In genomic region chr7:42911482-42912447, GRCh38 we compare ENCODE assay signal across 1 cellular context.
TF ChIP-seq lines count a peak whose summit lies in the region.

Gene C7orf25, minus strand, starts transcription at chr7:42912070. Its CDS starts 1,170 bp downstream, at chr7:42910900.

TF ChIP-seq in K562, 482 proteins besides CTCF, POLR2A, EP300 and RAD21 (continued from another document and continues in another):
- no peak for TF ChIP-seq FOXK1 (CRISPR knock-in tag; IDR thresholded peaks at IDR 0.05; ENCODE audit: borderline replicate concordance)
- TF ChIP-seq ZNF3 (CRISPR knock-in tag; IDR thresholded peaks at IDR 0.05): no peak
- no peak for TF ChIP-seq GTF2A2 (tag; IDR thresholded peaks at IDR 0.05)
- TF ChIP-seq E2F6 (IDR thresholded peaks at IDR 0.05; ENCODE audit: borderline replicate concordance in 1 of 2, extremely low read depth in 1 of 2, insufficient read depth in 1 of 2, insufficient read length in 1 of 2, low read depth in 1 of 2, low read length in 1 of 2, poor library complexity in 1 of 2, severe bottlenecking in 1 of 2): peak; percentile 66 to 89
- TF ChIP-seq HNRNPUL1 (IDR thresholded peaks at IDR 0.05; ENCODE audit: low read length): no peak
- TF ChIP-seq MAZ (CRISPR knock-in tag; conservative IDR thresholded peaks at IDR 0.05 in 1 of 2, IDR thresholded peaks at IDR 0.05 in 1 of 2): peak; percentile 98
- no peak for TF ChIP-seq ASH1L (IDR thresholded peaks at IDR 0.05; ENCODE audit: borderline replicate concordance, low read depth, partially characterized antibody)
- TF ChIP-seq U2AF2 (optimal IDR thresholded peaks at IDR 0.05; ENCODE audit: low read depth, low read length): no peak
- 0 out of 2 replicates have a peak, but pooled peaks have one; percentile 54 for TF ChIP-seq CHD2 (IDR thresholded peaks at IDR 0.05; ENCODE audit: low read depth, low read length)
- no peak for TF ChIP-seq BACH1 (tag; IDR thresholded peaks at IDR 0.05)
- TF ChIP-seq ARNT (IDR thresholded peaks at IDR 0.05): no peak
- TF ChIP-seq ZNF584 (CRISPR knock-in tag; IDR thresholded peaks at IDR 0.05; ENCODE audit: low read depth): 0 out of 2 replicates have a peak, but pooled peaks have one; percentile 32
- no peak for TF ChIP-seq RHOXF2B (CRISPR knock-in tag; conservative IDR thresholded peaks at IDR 0.05)
- TF ChIP-seq SOX6 (IDR thresholded peaks at IDR 0.05): 0 out of 2 replicates have a peak, but pooled peaks have one; percentile 59
- TF ChIP-seq E2F4 (CRISPR knock-in tag; IDR thresholded peaks at IDR 0.05; ENCODE audit: low read depth): peak; percentile 48; the same call in 1 of the 2 replicates
- no peak for TF ChIP-seq DDX20 (tag; IDR thresholded peaks at IDR 0.05; ENCODE audit: low read depth)
- peak; percentile 59; the same call in 1 of the 2 replicates for TF ChIP-seq SIN3B (IDR thresholded peaks at IDR 0.05; ENCODE audit: low read depth)
- no peak for TF ChIP-seq SNRNP70 (optimal IDR thresholded peaks at IDR 0.05; ENCODE audit: low read depth, low read length)
- peak; percentile 87 for TF ChIP-seq ZBTB40 (IDR thresholded peaks at IDR 0.05)
- TF ChIP-seq ZBTB40 (CRISPR knock-in tag; IDR thresholded peaks at IDR 0.05): no peak
- TF ChIP-seq SMARCE1 (IDR thresholded peaks at IDR 0.05): no peak
- TF ChIP-seq ZNF695 (CRISPR knock-in tag; IDR thresholded peaks at IDR 0.05): no peak
- TF ChIP-seq SETDB1 (IDR thresholded peaks at IDR 0.05; ENCODE audit: low read length): no peak
- TF ChIP-seq ZBTB8A (IDR thresholded peaks at IDR 0.05; ENCODE audit: partially characterized antibody): no peak
- TF ChIP-seq MYC (IDR thresholded peaks at IDR 0.05; ENCODE audit: low read depth, low read length): peak; percentile 49
- TF ChIP-seq MYC (CRISPR knock-in tag; IDR thresholded peaks at IDR 0.05; ENCODE audit: borderline replicate concordance, low read depth): no peak
- TF ChIP-seq GABPB2 (CRISPR knock-in tag; conservative IDR thresholded peaks at IDR 0.05): no peak
- TF ChIP-seq FOXM1 (IDR thresholded peaks at IDR 0.05; ENCODE audit: low read depth): no peak
- TF ChIP-seq FOXM1 (CRISPR knock-in tag; IDR thresholded peaks at IDR 0.05; ENCODE audit: low read depth): no peak
- no peak for TF ChIP-seq BRCA1 (IDR thresholded peaks at IDR 0.05)
- no peak for TF ChIP-seq BRCA1 (CRISPR knock-in tag; IDR thresholded peaks at IDR 0.05)
- no peak for TF ChIP-seq PYGO2 (tag; IDR thresholded peaks at IDR 0.05)
- TF ChIP-seq ARID3B (CRISPR knock-in tag; IDR thresholded peaks at IDR 0.05; ENCODE audit: borderline replicate concordance): no peak
- peak; percentile 92 for TF ChIP-seq MAX (CRISPR knock-in tag; IDR thresholded peaks at IDR 0.05)
- TF ChIP-seq JUNB (CRISPR knock-in tag; conservative IDR thresholded peaks at IDR 0.05): no peak
- peak; percentile 29; the same call in 1 of the 2 replicates for TF ChIP-seq FOSL1 (tag; conservative IDR thresholded peaks at IDR 0.05)
- TF ChIP-seq CHD4 (IDR thresholded peaks at IDR 0.05; ENCODE audit: insufficient read depth, insufficient replicate concordance, low read depth, low read length, poor library complexity, severe bottlenecking): no peak
- TF ChIP-seq RBM17 (IDR thresholded peaks at IDR 0.05; ENCODE audit: borderline replicate concordance, low read depth, low read length): no peak
- TF ChIP-seq ZBTB26 (CRISPR knock-in tag; IDR thresholded peaks at IDR 0.05): no peak
- TF ChIP-seq RUNX1 (IDR thresholded peaks at IDR 0.05; ENCODE audit: low read depth): 0 out of 2 replicates have a peak, but pooled peaks have one; percentile 57
- no peak for TF ChIP-seq GATA2 (CRISPR knock-in tag; IDR thresholded peaks at IDR 0.05)
- peak; percentile 74 for TF ChIP-seq SMAD1 (IDR thresholded peaks at IDR 0.05; ENCODE audit: low read depth, low read length, partially characterized antibody)
- TF ChIP-seq POU5F1 (IDR thresholded peaks at IDR 0.05; ENCODE audit: borderline replicate concordance, low read depth, low read length, partially characterized antibody): peak; percentile 57
- TF ChIP-seq EP400 (IDR thresholded peaks at IDR 0.05): peak; percentile 69; the same call in 1 of the 2 replicates
- TF ChIP-seq GATAD2B (IDR thresholded peaks at IDR 0.05; ENCODE audit: borderline replicate concordance): peak; percentile 70
- no peak for TF ChIP-seq ZNF239 (CRISPR knock-in tag; IDR thresholded peaks at IDR 0.05)
- TF ChIP-seq ZFP36 (IDR thresholded peaks at IDR 0.05; ENCODE audit: low read depth, low read length, partially characterized antibody): no peak
- TF ChIP-seq LEF1 (IDR thresholded peaks at IDR 0.05): no peak
- no peak for TF ChIP-seq HMGXB4 (CRISPR knock-in tag; IDR thresholded peaks at IDR 0.05)
- TF ChIP-seq ZNF217 (CRISPR knock-in tag; IDR thresholded peaks at IDR 0.05): no peak
- peak; percentile 80 for TF ChIP-seq FUS (optimal IDR thresholded peaks at IDR 0.05; ENCODE audit: low read depth, low read length)
